10 cellular contexts compared by ENCODE assay signal in the genomic region with DNA sequence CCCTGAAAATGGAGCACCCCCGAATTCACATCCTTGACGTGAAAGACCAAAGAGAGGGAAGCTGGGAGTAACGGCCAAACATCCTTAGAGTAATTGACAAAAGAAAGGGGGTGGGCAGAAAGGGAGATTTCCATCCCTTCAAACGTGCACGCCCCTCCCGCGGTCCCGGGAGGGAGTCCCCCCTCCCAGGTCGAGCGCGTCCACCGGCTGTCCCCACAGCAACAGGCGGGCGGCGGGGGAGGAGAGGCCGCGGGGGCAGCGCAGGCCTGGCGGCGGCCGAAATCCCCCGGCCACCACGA. TPM values are rescaled to one million over a fixed set of nuclear protein-coding genes. Genes with fewer than 3 reads are reported as not detected.
A peak's percentile ranks its signal among the peaks of the same experiment; 100 is the strongest.
DNase-seq lines count a peak whose midpoint lies in the region; ATAC-seq and TF ChIP-seq lines count a peak whose summit lies in the region.
"Had no signal": no experiment of that assay in that cellular context is flagged by ENCODE, and none has a peak within 500 bp of the region (broad histone marks: within the 10 kb centered on the region; RNA-seq: fewer than 3 reads in every experiment).

No MANE protein-coding gene starts in this region.

- TF ChIP-seq RAD21 in liver (IDR thresholded peaks at IDR 0.05) = no peak

- in situ Hi-C loops in astrocyte of the cerebellum (cut with HindIII; ENCODE audit: low sequenced_read_pairs) = no loop called here

- H3K27ac ChIP-seq in liver (ENCODE audit: low read depth in 1 of 2, low read length in 2 of 2) = peak overlapping the region; percentile 93 to 97
- peak overlapping the region in 6 of 8 donors; percentile 11 to 77 (median 70) for H3K27ac ChIP-seq in spleen

- TF ChIP-seq CTCF in astrocyte of the cerebellum (IDR thresholded peaks at IDR 0.05; ENCODE audit: low read depth, low read length, missing control alignments) = no peak
- TF ChIP-seq CTCF in liver (IDR thresholded peaks at IDR 0.05; ENCODE audit: low read depth, low read length, missing input control) = no peak
- TF ChIP-seq CTCF in spleen (IDR thresholded peaks at IDR 0.05 in 8 of 11, conservative IDR thresholded peaks at IDR 0.05 in 3 of 11) = no peak

- intact Hi-C loops in spleen (cut with DNase I; ENCODE audit: low total_unique reads) = no loop called here
- intact Hi-C loops in posterior vena cava (cut with DNase I) = no loop called here

- no peaks in the 10 kb centered on the region for H3K9me3 ChIP-seq in liver (ENCODE audit: control insufficient read depth in 4 of 4, low read length in 3 of 4)
- no peaks in the 10 kb centered on the region for H3K9me3 ChIP-seq in spleen

- H3K4me1 ChIP-seq in liver (ENCODE audit: control insufficient read depth in 4 of 4, insufficient read depth in 4 of 4, low read length in 3 of 4) = peaks cover 5 to 42% (median 10%) of the 10 kb centered on the region in 4 donors
- H3K4me1 ChIP-seq in spleen = peaks cover 0 to 69% (median 18%) of the 10 kb centered on the region in 6 donors

- no peak for TF ChIP-seq POLR2A in spleen (IDR thresholded peaks at IDR 0.05)

- peak overlapping the region; percentile 36 for H3K4me3 ChIP-seq in astrocyte of the cerebellum (ENCODE audit: low read depth, low read length)
- peak overlapping the region in 2 of 3 donors; percentile 69 to 75 for H3K4me3 ChIP-seq in liver (ENCODE audit: low read depth in 1 of 3, low read length in 3 of 3)
- H3K4me3 ChIP-seq in spleen = peak overlapping the region in 7 of 8 donors; percentile 4 to 62 (median 19)

- WGBS in liver = 1% methylated on average over 23 of the region's 23 CpGs
- 3 to 8% (median 3%) methylated on average over 8 to 23 of the region's 23 CpGs for WGBS in spleen, 5 donors

- H3K27me3 ChIP-seq in liver (ENCODE audit: control insufficient read depth in 4 of 4, insufficient read depth in 4 of 4, low read length in 3 of 4) (no peaks in the 10 kb centered on the region), spleen (replicated peaks in 1 of 7) (peaks cover 0 to 100% (median 85%) of the 10 kb centered on the region in 7 donors)

- H3K36me3 ChIP-seq in liver (ENCODE audit: control insufficient read depth in 4 of 4, insufficient read depth in 3 of 4, low read depth in 1 of 4, low read length in 3 of 4) = no peaks in the 10 kb centered on the region
- no peaks in the 10 kb centered on the region for H3K36me3 ChIP-seq in spleen

- no peak for ATAC-seq in GM21360 (IDR thresholded peaks at IDR 0.05; ENCODE audit: unreplicated experiment)

- H3K9ac ChIP-seq in liver (ENCODE audit: low read depth in 1 of 2, low read length in 2 of 2) = peak overlapping the region in 1 of 2 donors; percentile 51

- peak; percentile 53 for DNase-seq in NCI-H345 treated with DMSO at 0.1 percent for 48 hours (lab: John Stamatoyannopoulos, UW; ENCODE audit: unreplicated experiment)
- no peak for DNase-seq in NCI-H345 (lab: John Stamatoyannopoulos, UW)
- no peak for DNase-seq in astrocyte of the cerebellum (ENCODE audit: low read depth)
- no peak for DNase-seq in spleen
- DNase-seq in posterior vena cava (ENCODE audit: low spot score) = no peak
- no peak for DNase-seq in HK-2 (ENCODE audit: unreplicated experiment)
- DNase-seq: activated CD8-positive, alpha-beta memory T cell treated with anti-CD3 and anti-CD28 coated beads, Interleukin-2, amount 50 U/mL, for 48 hours; NCI-H1436 had no signal

TF ChIP-seq in liver, 16 proteins besides CTCF, POLR2A, EP300 and RAD21:
- TF ChIP-seq RXRA (IDR thresholded peaks at IDR 0.05) (no peak), NR2F2 (IDR thresholded peaks at IDR 0.05) (no peak), HNF4A (conservative IDR thresholded peaks at IDR 0.05) (no peak), FOXA1 (IDR thresholded peaks at IDR 0.05) (no peak), EGR1 (IDR thresholded peaks at IDR 0.05; ENCODE audit: low read depth in 2 of 2) (no peak)
- TF ChIP-seq, protein P1, sequence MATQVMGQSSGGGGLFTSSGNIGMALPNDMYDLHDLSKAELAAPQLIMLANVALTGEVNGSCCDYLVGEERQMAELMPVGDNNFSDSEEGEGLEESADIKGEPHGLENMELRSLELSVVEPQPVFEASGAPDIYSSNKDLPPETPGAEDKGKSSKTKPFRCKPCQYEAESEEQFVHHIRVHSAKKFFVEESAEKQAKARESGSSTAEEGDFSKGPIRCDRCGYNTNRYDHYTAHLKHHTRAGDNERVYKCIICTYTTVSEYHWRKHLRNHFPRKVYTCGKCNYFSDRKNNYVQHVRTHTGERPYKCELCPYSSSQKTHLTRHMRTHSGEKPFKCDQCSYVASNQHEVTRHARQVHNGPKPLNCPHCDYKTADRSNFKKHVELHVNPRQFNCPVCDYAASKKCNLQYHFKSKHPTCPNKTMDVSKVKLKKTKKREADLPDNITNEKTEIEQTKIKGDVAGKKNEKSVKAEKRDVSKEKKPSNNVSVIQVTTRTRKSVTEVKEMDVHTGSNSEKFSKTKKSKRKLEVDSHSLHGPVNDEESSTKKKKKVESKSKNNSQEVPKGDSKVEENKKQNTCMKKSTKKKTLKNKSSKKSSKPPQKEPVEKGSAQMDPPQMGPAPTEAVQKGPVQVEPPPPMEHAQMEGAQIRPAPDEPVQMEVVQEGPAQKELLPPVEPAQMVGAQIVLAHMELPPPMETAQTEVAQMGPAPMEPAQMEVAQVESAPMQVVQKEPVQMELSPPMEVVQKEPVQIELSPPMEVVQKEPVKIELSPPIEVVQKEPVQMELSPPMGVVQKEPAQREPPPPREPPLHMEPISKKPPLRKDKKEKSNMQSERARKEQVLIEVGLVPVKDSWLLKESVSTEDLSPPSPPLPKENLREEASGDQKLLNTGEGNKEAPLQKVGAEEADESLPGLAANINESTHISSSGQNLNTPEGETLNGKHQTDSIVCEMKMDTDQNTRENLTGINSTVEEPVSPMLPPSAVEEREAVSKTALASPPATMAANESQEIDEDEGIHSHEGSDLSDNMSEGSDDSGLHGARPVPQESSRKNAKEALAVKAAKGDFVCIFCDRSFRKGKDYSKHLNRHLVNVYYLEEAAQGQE (IDR thresholded peaks at IDR 0.05) = no peak
- TF ChIP-seq, protein P2, sequence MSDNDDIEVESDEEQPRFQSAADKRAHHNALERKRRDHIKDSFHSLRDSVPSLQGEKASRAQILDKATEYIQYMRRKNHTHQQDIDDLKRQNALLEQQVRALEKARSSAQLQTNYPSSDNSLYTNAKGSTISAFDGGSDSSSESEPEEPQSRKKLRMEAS (IDR thresholded peaks at IDR 0.05) = no peak
- TF ChIP-seq, protein P3, sequence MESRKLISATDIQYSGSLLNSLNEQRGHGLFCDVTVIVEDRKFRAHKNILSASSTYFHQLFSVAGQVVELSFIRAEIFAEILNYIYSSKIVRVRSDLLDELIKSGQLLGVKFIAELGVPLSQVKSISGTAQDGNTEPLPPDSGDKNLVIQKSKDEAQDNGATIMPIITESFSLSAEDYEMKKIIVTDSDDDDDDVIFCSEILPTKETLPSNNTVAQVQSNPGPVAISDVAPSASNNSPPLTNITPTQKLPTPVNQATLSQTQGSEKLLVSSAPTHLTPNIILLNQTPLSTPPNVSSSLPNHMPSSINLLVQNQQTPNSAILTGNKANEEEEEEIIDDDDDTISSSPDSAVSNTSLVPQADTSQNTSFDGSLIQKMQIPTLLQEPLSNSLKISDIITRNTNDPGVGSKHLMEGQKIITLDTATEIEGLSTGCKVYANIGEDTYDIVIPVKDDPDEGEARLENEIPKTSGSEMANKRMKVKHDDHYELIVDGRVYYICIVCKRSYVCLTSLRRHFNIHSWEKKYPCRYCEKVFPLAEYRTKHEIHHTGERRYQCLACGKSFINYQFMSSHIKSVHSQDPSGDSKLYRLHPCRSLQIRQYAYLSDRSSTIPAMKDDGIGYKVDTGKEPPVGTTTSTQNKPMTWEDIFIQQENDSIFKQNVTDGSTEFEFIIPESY (IDR thresholded peaks at IDR 0.05) = no peak

RNA-seq across cellular contexts. Expression of a gene that starts 5.3 kb away (rescaled TPM):
- 100 to 1,000 TPM in 1 of 2 donors, 10 to 100 TPM in 1; 23.2 to 101 TPM for total RNA-seq in liver
- polyA plus RNA-seq in liver = 10 to 100 TPM; 18.3 to 39.4 TPM
- 100 to 1,000 TPM in 2 of 7 donors, 10 to 100 TPM in 5; 31.1 to 114 (median 66.4) TPM for total RNA-seq in spleen
- polyA plus RNA-seq in spleen = 1 to 10 TPM in 2 of 3 donors, under 1 TPM in 1; 0.70 to 3.4 (median 1.2) TPM
- total RNA-seq in posterior vena cava = 10 to 100 TPM in 1 of 2 donors, 1 to 10 TPM in 1; 8.8 to 13.7 TPM

Comparison
In these comparisons a context has a peak if more than half of its experiments do, and no peak if none do; other contexts are left out.
1. H3K4me3 ChIP-seq: peak in every context shown above with its lines; median percentile 72 in liver; 36 in astrocyte of the cerebellum; 19 in spleen.